Comparison of ENCODE assay signal across 14 cellular contexts in genomic region chr6:106530026-106530425, GRCh38.
"Had no signal": no experiment of that assay in that cellular context is flagged by ENCODE, and none has a peak within 500 bp of the region (broad histone marks: within the 10 kb centered on the region; RNA-seq: fewer than 3 reads in every experiment).

No MANE protein-coding gene starts in this region.

- H3K9me3 Mint-ChIP-seq: activated naive CD8-positive, alpha-beta T cell treated with anti-CD3 and anti-CD28 coated beads, Interleukin-2, amount 10 ng/mL, durations not matched to agents 7 days and 5 days; mesothelial cell of epicardium; nephron progenitor cell; stimulated activated naive CD8-positive, alpha-beta T cell treated with anti-CD3 and anti-CD28 coated beads, Interleukin-15, Interleukin-2, amounts not matched to agents 100 ng/mL and 50 ng/mL, for 24 hours; type B pancreatic cell had no signal

- H3K4me1 Mint-ChIP-seq: nephron progenitor cell had no signal

- H3K4me3 Mint-ChIP-seq: activated naive CD8-positive, alpha-beta T cell treated with anti-CD3 and anti-CD28 coated beads, Interleukin-2, amount 10 ng/mL, durations not matched to agents 7 days and 5 days; mesothelial cell of epicardium; nephron progenitor cell; stimulated activated naive CD8-positive, alpha-beta T cell treated with anti-CD3 and anti-CD28 coated beads, Interleukin-15, Interleukin-2, amounts not matched to agents 100 ng/mL and 50 ng/mL, for 24 hours; type B pancreatic cell had no signal

- DNase-seq: activated CD4-positive, alpha-beta T cell treated with anti-CD3 and anti-CD28 coated beads, Interleukin-2, amount 50 U/mL, for 1 hour; activated CD4-positive, CD25-positive, alpha-beta regulatory T cell; activated effector memory CD4-positive, alpha-beta T cell treated with Interleukin-2 at 50 U/mL for 16 hours; activated naive CD8-positive, alpha-beta T cell treated with anti-CD3 and anti-CD28 coated beads, Interleukin-2, amount 10 ng/mL, durations not matched to agents 7 days and 5 days; anterior cingulate cortex; cortex of kidney; effector CD4-positive, alpha-beta T cell; head of caudate nucleus; nephron progenitor cell had no signal

- H3K27me3 Mint-ChIP-seq: activated naive CD8-positive, alpha-beta T cell treated with anti-CD3 and anti-CD28 coated beads, Interleukin-2, amount 10 ng/mL, durations not matched to agents 7 days and 5 days; stimulated activated naive CD8-positive, alpha-beta T cell treated with anti-CD3 and anti-CD28 coated beads, Interleukin-15, Interleukin-2, amounts not matched to agents 100 ng/mL and 50 ng/mL, for 24 hours had no signal

- H3K27me3 ChIP-seq: suprapubic skin had no signal

- H3K9me3 ChIP-seq: suprapubic skin had no signal

- H3K27ac Mint-ChIP-seq: activated naive CD8-positive, alpha-beta T cell treated with anti-CD3 and anti-CD28 coated beads, Interleukin-2, amount 10 ng/mL, durations not matched to agents 7 days and 5 days; mesothelial cell of epicardium; nephron progenitor cell; type B pancreatic cell had no signal

- ATAC-seq: sciatic nerve had no signal

- H3K27ac ChIP-seq: suprapubic skin had no signal

- H3K4me3 ChIP-seq: suprapubic skin had no signal

- H3K36me3 Mint-ChIP-seq: mesothelial cell of epicardium, type B pancreatic cell had no signal
